16 cellular contexts compared by ENCODE assay signal in genomic region chr4:148029781-148030180, GRCh38.
DNase-seq lines count a peak whose midpoint lies in the region; ATAC-seq, FAIRE-seq and TF ChIP-seq lines count a peak whose summit lies in the region.
"Had no signal": no experiment of that assay in that cellular context is flagged by ENCODE, and none has a peak within 500 bp of the region (broad histone marks: within the 10 kb centered on the region; RNA-seq: fewer than 3 reads in every experiment).

No MANE protein-coding gene starts in this region.

- ATAC-seq in GM18517 (IDR thresholded peaks at IDR 0.05; ENCODE audit: unreplicated experiment): no peak
- ATAC-seq in HG03354 (IDR thresholded peaks at IDR 0.05; ENCODE audit: poor library complexity, severe bottlenecking, unreplicated experiment): no peak
- ATAC-seq in activated CD8-positive, alpha-beta T cell treated with anti-CD3 and anti-CD28 coated beads for 36 hours: no peak

- H3K4me3 ChIP-seq in breast epithelium (no peak overlapping the region), astrocyte (ENCODE audit: insufficient read depth, low read depth, low read length) (no peak overlapping the region)

- H3K36me3 ChIP-seq in breast epithelium (no peaks in the 10 kb centered on the region), astrocyte (ENCODE audit: insufficient read depth, low read length) (no peaks in the 10 kb centered on the region)

- CTCF ChIA-PET in MCF 10A (lab: Yijun Ruan, JAX): interaction anchor here (0.6 to 1.0 kb wide), 3 partner anchors 26 to 1663 kb away, joined by 3 to 5 read pairs (median 4); no protein-coding TSS in a partner anchor
- CTCF ChIA-PET in activated CD8-positive, alpha-beta T cell treated with anti-CD3 and anti-CD28 coated beads for 36 hours (lab: Charles Lee): no interaction called here

- no peaks in the 10 kb centered on the region for H3K27me3 Mint-ChIP-seq in MCF 10A (ENCODE audit: insufficient read depth, unreplicated experiment)
- no peaks in the 10 kb centered on the region for H3K27me3 Mint-ChIP-seq in astrocyte (ENCODE audit: low read depth, unreplicated experiment)
- H3K27me3 Mint-ChIP-seq in nephron (ENCODE audit: low read depth): no peaks in the 10 kb centered on the region
- H3K27me3 Mint-ChIP-seq in activated CD8-positive, alpha-beta T cell treated with anti-CD3 and anti-CD28 coated beads for 36 hours: no peaks in the 10 kb centered on the region

- no peaks in the 10 kb centered on the region for H3K9me3 ChIP-seq in breast epithelium
- H3K9me3 ChIP-seq in astrocyte (ENCODE audit: insufficient read depth, low read depth, low read length): no peaks in the 10 kb centered on the region

- TF ChIP-seq POLR2A in breast epithelium (IDR thresholded peaks at IDR 0.05): no peak

- no peak for FAIRE-seq in astrocyte (lab: Jason Lieb, UNC)

- H3K9ac ChIP-seq in astrocyte (ENCODE audit: low read length): no peak overlapping the region

- H4K20me1 ChIP-seq in astrocyte (ENCODE audit: insufficient read depth, low read length): peaks cover 5% of the 10 kb centered on the region

- H3K36me3 Mint-ChIP-seq in MCF 10A (ENCODE audit: insufficient read depth, unreplicated experiment) (peaks cover 14% of the 10 kb centered on the region), astrocyte (ENCODE audit: low read depth, unreplicated experiment) (peaks cover 2% of the 10 kb centered on the region), nephron (ENCODE audit: low read depth) (peaks cover 25% of the 10 kb centered on the region)
- H3K36me3 Mint-ChIP-seq in activated CD8-positive, alpha-beta T cell treated with anti-CD3 and anti-CD28 coated beads for 36 hours (ENCODE audit: low read depth): no peaks in the 10 kb centered on the region

- H3K27ac Mint-ChIP-seq in MCF 10A (ENCODE audit: low read depth, unreplicated experiment): peak overlapping the region; percentile 88
- H3K27ac Mint-ChIP-seq in astrocyte (ENCODE audit: unreplicated experiment): peak overlapping the region; percentile 91
- H3K27ac Mint-ChIP-seq in nephron: peak overlapping the region in 2 of 3 experiments; percentile 28 to 62
- H3K27ac Mint-ChIP-seq in activated CD8-positive, alpha-beta T cell treated with anti-CD3 and anti-CD28 coated beads for 36 hours: no peak overlapping the region
- H3K27ac Mint-ChIP-seq: H9 had no signal

- H3K4me2 ChIP-seq in astrocyte (ENCODE audit: low read length): no peak overlapping the region

- H3K4me1 ChIP-seq in breast epithelium: no peaks in the 10 kb centered on the region
- peaks cover 4% of the 10 kb centered on the region for H3K4me1 ChIP-seq in astrocyte (ENCODE audit: insufficient read depth, low read length)

- no peak overlapping the region for H2AFZ ChIP-seq in astrocyte (ENCODE audit: low read depth, low read length)

- H3K27ac ChIP-seq in breast epithelium: no peak overlapping the region
- no peak overlapping the region for H3K27ac ChIP-seq in astrocyte (ENCODE audit: low read depth, low read length)
- H3K27ac ChIP-seq: C4-2B had no signal

- POLR2A ChIA-PET in MCF 10A (lab: Yijun Ruan, JAX): interaction anchor here (0.6 to 0.7 kb wide), 3 partner anchors 12 to 63 kb away, joined by 3 to 4 read pairs (median 4); no protein-coding TSS in a partner anchor
- POLR2A ChIA-PET in activated CD8-positive, alpha-beta T cell treated with anti-CD3 and anti-CD28 coated beads for 36 hours (lab: Charles Lee): no interaction called here

- no peaks in the 10 kb centered on the region for H3K79me2 ChIP-seq in astrocyte (ENCODE audit: insufficient read depth, low read length)

- H3K27me3 ChIP-seq in breast epithelium (no peaks in the 10 kb centered on the region), astrocyte (ENCODE audit: insufficient read depth, low read length) (no peaks in the 10 kb centered on the region)

- H3K9me3 Mint-ChIP-seq in MCF 10A (ENCODE audit: unreplicated experiment): peaks cover 7% of the 10 kb centered on the region
- no peaks in the 10 kb centered on the region for H3K9me3 Mint-ChIP-seq in astrocyte (ENCODE audit: unreplicated experiment)
- peaks cover 10% of the 10 kb centered on the region for H3K9me3 Mint-ChIP-seq in nephron
- peaks cover 5% of the 10 kb centered on the region for H3K9me3 Mint-ChIP-seq in activated CD8-positive, alpha-beta T cell treated with anti-CD3 and anti-CD28 coated beads for 36 hours

- no TSS peak for BruUV-seq in MCF 10A (replicated peaks; lab: Mats Ljungman, UMichigan)

- intact Hi-C loops in MCF 10A (cut with micrococcal nuclease): no loop called here
- intact Hi-C loops in breast epithelium (cut with DNase I; ENCODE audit: low total_unique reads): no loop called here
- intact Hi-C loops in activated CD8-positive, alpha-beta T cell treated with anti-CD3 and anti-CD28 coated beads for 36 hours (cut with micrococcal nuclease): no loop called here

- H3K4me1 Mint-ChIP-seq in MCF 10A (ENCODE audit: insufficient read depth, unreplicated experiment) (peaks cover 8% of the 10 kb centered on the region), astrocyte (ENCODE audit: low read depth, unreplicated experiment) (peaks cover 22% of the 10 kb centered on the region), nephron (peaks cover 26% of the 10 kb centered on the region)
- no peaks in the 10 kb centered on the region for H3K4me1 Mint-ChIP-seq in activated CD8-positive, alpha-beta T cell treated with anti-CD3 and anti-CD28 coated beads for 36 hours (ENCODE audit: low read depth)

- TF ChIP-seq CTCF in MCF 10A (IDR thresholded peaks at IDR 0.05; ENCODE audit: unreplicated experiment) (no peak), breast epithelium (IDR thresholded peaks at IDR 0.05) (no peak), astrocyte (IDR thresholded peaks at IDR 0.05; ENCODE audit: insufficient read depth, low read depth, low read length) (no peak), nephron (IDR thresholded peaks at IDR 0.05; ENCODE audit: unreplicated experiment in 3 of 3) (no peak)
- no peak for TF ChIP-seq CTCF in activated CD8-positive, alpha-beta T cell treated with anti-CD3 and anti-CD28 coated beads for 36 hours (IDR thresholded peaks at IDR 0.05)

- DNase-seq in MCF 10A (ENCODE audit: unreplicated experiment): no peak
- no peak for DNase-seq in breast epithelium (ENCODE audit: low spot score in 2 of 2)
- no peak for DNase-seq in astrocyte (ENCODE audit: low read depth)
- no peak for DNase-seq in NCI-H510A treated with DMSO at 0.1 percent for 48 hours (lab: John Stamatoyannopoulos, UW)
- DNase-seq in activated CD8-positive, alpha-beta T cell treated with anti-CD3 and anti-CD28 coated beads for 36 hours: no peak
- DNase-seq: 8988T, DMS53, H9, NCI-H187, NCI-H446, NCI-H774, SW 1271 had no signal

- H3K4me3 Mint-ChIP-seq in MCF 10A (ENCODE audit: unreplicated experiment): no peak overlapping the region
- no peak overlapping the region for H3K4me3 Mint-ChIP-seq in astrocyte (ENCODE audit: unreplicated experiment)
- H3K4me3 Mint-ChIP-seq in nephron: no peak overlapping the region
- H3K4me3 Mint-ChIP-seq in activated CD8-positive, alpha-beta T cell treated with anti-CD3 and anti-CD28 coated beads for 36 hours: no peak overlapping the region
- H3K4me3 Mint-ChIP-seq: H9 had no signal
